ENCODE assay signal across 8 cellular contexts in the genomic region with DNA sequence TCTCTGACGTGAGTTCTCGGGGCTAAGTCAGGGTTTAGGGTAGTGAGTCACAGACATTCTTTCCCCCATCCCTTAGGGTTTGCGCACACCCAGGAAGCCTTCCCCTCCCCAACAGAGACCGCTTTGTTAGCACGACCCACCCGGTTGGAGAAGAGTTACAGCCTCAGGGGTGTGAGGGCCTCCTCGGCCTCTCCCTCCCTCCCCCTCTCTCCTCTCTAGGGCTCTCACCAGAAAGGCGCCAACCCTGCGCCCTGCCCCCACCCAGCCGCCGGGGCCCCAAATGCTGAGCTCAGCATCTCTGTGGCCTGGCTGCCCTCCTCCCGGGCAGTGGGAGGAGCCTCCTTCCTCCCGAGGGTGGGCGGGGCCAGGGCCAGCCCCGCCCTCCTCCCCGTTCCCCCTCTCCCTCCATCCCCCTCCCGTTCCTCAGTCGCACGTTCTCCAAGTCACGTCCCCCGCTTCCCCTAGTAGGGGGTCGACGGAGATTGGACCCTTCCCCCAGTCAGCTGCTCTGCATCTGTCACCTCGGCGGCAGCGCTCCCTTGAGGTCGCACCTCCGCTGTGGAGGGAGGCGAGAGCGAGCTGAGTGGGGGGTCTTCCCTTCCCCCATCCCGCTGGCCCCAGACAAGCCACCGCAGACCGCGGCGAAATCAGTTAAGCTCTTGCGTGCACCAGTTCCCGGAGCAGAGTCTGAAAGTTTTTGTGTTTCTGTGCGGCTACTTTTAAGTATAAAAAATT. TPM values are rescaled to one million over a fixed set of nuclear protein-coding genes. Genes with fewer than 3 reads are reported as not detected.
DNase-seq lines count a peak whose midpoint lies in the region; ATAC-seq and TF ChIP-seq lines count a peak whose summit lies in the region.

No MANE protein-coding gene starts in this region.

- H3K9ac ChIP-seq in neural progenitor cell = no peak overlapping the region

- H3K27me3 ChIP-seq in neural progenitor cell = no peaks in the 10 kb centered on the region

- H3K9me3 Mint-ChIP-seq in neural progenitor cell = no peaks in the 10 kb centered on the region

- H3K4me3 Mint-ChIP-seq in neural progenitor cell = peak overlapping the region; percentile 83

- peaks cover 9% of the 10 kb centered on the region for H3K27me3 Mint-ChIP-seq in neural progenitor cell (ENCODE audit: insufficient read depth, low read depth)

- no peaks in the 10 kb centered on the region for H3K79me2 ChIP-seq in neural progenitor cell (ENCODE audit: low read depth)

- no peak for TF ChIP-seq CTCF in foreskin fibroblast (IDR thresholded peaks at IDR 0.05; ENCODE audit: low read depth, low read length)
- peak; percentile 43 for TF ChIP-seq CTCF in neural progenitor cell (IDR thresholded peaks at IDR 0.05)

- H3K4me1 ChIP-seq in neural progenitor cell = peaks cover 71% of the 10 kb centered on the region

- peak; percentile 57 for ATAC-seq in GM21360 (IDR thresholded peaks at IDR 0.05; ENCODE audit: unreplicated experiment)

- DNase-seq in CMK (ENCODE audit: low read depth) (peak; percentile 93), HT-29 (ENCODE audit: low spot score) (peak; percentile 79), RPMI7951 (ENCODE audit: low read depth) (peak; percentile 97), foreskin fibroblast (peak; percentile 85 to 95), neural progenitor cell (ENCODE audit: low spot score) (peak; percentile 99), superior temporal gyrus (ENCODE audit: extremely low spot score) (peak; percentile 84)
- peak; percentile 77 for DNase-seq in activated effector memory CD4-positive, alpha-beta T cell treated with Interleukin-2 at 50 U/mL for 16 hours

- peak overlapping the region; percentile 85 for H3K4me2 ChIP-seq in neural progenitor cell

- peak overlapping the region; percentile 96 for H3K27ac ChIP-seq in neural progenitor cell

- H3K9me3 ChIP-seq in neural progenitor cell (ENCODE audit: low read depth) = no peaks in the 10 kb centered on the region

- H3K4me3 ChIP-seq in foreskin fibroblast (ENCODE audit: low read depth in 1 of 2, low read length in 2 of 2) (peak overlapping the region; percentile 41 to 50), neural progenitor cell (peak overlapping the region; percentile 48)

- no peaks in the 10 kb centered on the region for H4K20me1 ChIP-seq in neural progenitor cell (ENCODE audit: low read depth)

- H2AFZ ChIP-seq in neural progenitor cell (replicated peaks) = no peak overlapping the region

- H3F3A ChIP-seq in neural progenitor cell (ENCODE audit: low read depth) = peaks cover 70% of the 10 kb centered on the region

- no peaks in the 10 kb centered on the region for H3K36me3 Mint-ChIP-seq in neural progenitor cell

- peaks cover 62% of the 10 kb centered on the region for H3K4me1 Mint-ChIP-seq in neural progenitor cell

- H3K27ac Mint-ChIP-seq in neural progenitor cell = peak overlapping the region; percentile 99

- H3K36me3 ChIP-seq in neural progenitor cell = no peaks in the 10 kb centered on the region

RNA-seq across cellular contexts. Expression of a gene that starts 13.0 kb away (rescaled TPM):
- 88.4 and 107 TPM in 2 replicates for total RNA-seq in HT-29 (2014; rRNA removed; shearing (Covaris generic))
- 138 and 156 TPM in 2 replicates for total RNA-seq in RPMI7951 (2014; rRNA removed; shearing (Covaris generic))
- total RNA-seq in neural progenitor cell (ENCODE audit: low replicate concordance) = 257 and 436 TPM in 2 replicates

RNA-seq across cellular contexts. Expression of a gene that starts 44.7 kb away (rescaled TPM):
- total RNA-seq in HT-29 (2014; rRNA removed; shearing (Covaris generic)) = 12.1 and 12.2 TPM in 2 replicates
- 33.3 and 40.3 TPM in 2 replicates for total RNA-seq in RPMI7951 (2014; rRNA removed; shearing (Covaris generic))
- total RNA-seq in neural progenitor cell (ENCODE audit: low replicate concordance) = 41.8 and 49.5 TPM in 2 replicates

RNA-seq across cellular contexts. Expression of a gene that starts 44.9 kb away (rescaled TPM):
- total RNA-seq in HT-29 (2014; rRNA removed; shearing (Covaris generic)) = 38.9 and 45.8 TPM in 2 replicates
- total RNA-seq in RPMI7951 (2014; rRNA removed; shearing (Covaris generic)) = 53.6 and 70.4 TPM in 2 replicates
- total RNA-seq in neural progenitor cell (ENCODE audit: low replicate concordance) = 130 and 217 TPM in 2 replicates

Comparison
In these comparisons a context has a peak if more than half of its experiments do, and no peak if none do; other contexts are left out.
1. Peak in every context shown above with its lines: DNase-seq, ATAC-seq, H3K4me3 ChIP-seq and H3K27ac ChIP-seq.